18 cellular contexts compared by ENCODE assay signal in the genomic region with DNA sequence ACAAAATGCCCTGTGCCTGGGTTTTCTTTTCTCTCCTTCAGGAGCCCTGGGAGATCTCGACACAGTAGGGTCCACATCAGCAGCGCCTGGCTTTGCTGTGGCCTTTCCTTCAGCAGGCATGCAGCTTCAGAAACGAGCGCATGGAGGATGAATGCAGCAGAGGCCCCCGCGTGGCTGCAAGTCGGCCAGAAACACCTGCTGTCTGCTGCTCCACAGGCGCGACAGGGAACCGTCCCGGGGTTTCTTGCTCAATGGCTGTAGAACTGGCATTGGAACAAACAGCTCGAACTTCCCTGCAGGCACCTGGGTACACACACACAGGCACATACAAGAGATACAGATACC.
A peak's percentile ranks its signal among the peaks of the same experiment; 100 is the strongest.
DNase-seq lines count a peak whose midpoint lies in the region; ATAC-seq, FAIRE-seq and TF ChIP-seq lines count a peak whose summit lies in the region.
"Had no signal": no experiment of that assay in that cellular context is flagged by ENCODE, and none has a peak within 500 bp of the region (broad histone marks: within the 10 kb centered on the region; RNA-seq: fewer than 3 reads in every experiment).

No MANE protein-coding gene starts in this region.

- no peaks in the 10 kb centered on the region for H3F3A ChIP-seq in PC-3 (ENCODE audit: low read length, unreplicated experiment)

- ATAC-seq in PC-3 (peak; percentile 79), pancreas (no peak)
- no peak for ATAC-seq in naive thymus-derived CD4-positive, alpha-beta T cell
- no peak for ATAC-seq in activated T-helper 17 cell treated with anti-CD3 and anti-CD28 coated beads, Interleukin-2, amount 50 U/mL, for 72 hours (replicated peaks)
- ATAC-seq: activated naive CD8-positive, alpha-beta T cell treated with anti-CD3 and anti-CD28 coated beads, Interleukin-2, amount 50 U/mL, for 24 hours had no signal

- no peaks in the 10 kb centered on the region for H3K36me3 Mint-ChIP-seq in naive thymus-derived CD4-positive, alpha-beta T cell
- no peaks in the 10 kb centered on the region for H3K36me3 Mint-ChIP-seq in activated T-helper 17 cell treated with anti-CD3 and anti-CD28 coated beads, Interleukin-2, amount 50 U/mL, for 72 hours (ENCODE audit: low read depth)
- H3K36me3 Mint-ChIP-seq: CD4-positive, CD25-positive, alpha-beta regulatory T cell had no signal

- no peak for TF ChIP-seq CTCF in HEK293 (tag by site-specific recombination; IDR thresholded peaks at IDR 0.05)
- TF ChIP-seq CTCF in PC-3 (conservative IDR thresholded peaks at IDR 0.05; ENCODE audit: low read depth, low read length): no peak; the same call in 1 of the 2 replicates
- TF ChIP-seq CTCF in pancreas (IDR thresholded peaks at IDR 0.05): no peak

- no peaks in the 10 kb centered on the region for H3K9me3 ChIP-seq in HEK293 (ENCODE audit: control insufficient read depth, insufficient read depth, low read depth, low read length)
- no peaks in the 10 kb centered on the region for H3K9me3 ChIP-seq in PC-3 (ENCODE audit: low read length)
- no peaks in the 10 kb centered on the region for H3K9me3 ChIP-seq in naive thymus-derived CD4-positive, alpha-beta T cell (ENCODE audit: control insufficient read depth in 2 of 3, low read length in 3 of 3)
- H3K9me3 ChIP-seq in pancreas: no peaks in the 10 kb centered on the region
- H3K9me3 ChIP-seq: left ventricle myocardium inferior had no signal

- CTCF ChIA-PET in HEK293 (lab: Yijun Ruan, JAX): no interaction called here
- CTCF ChIA-PET in PC-3 (lab: Charles Lee): no interaction called here
- CTCF ChIA-PET in naive thymus-derived CD4-positive, alpha-beta T cell (lab: Charles Lee): no interaction called here

- H3K4me3 Mint-ChIP-seq in naive thymus-derived CD4-positive, alpha-beta T cell: peak overlapping the region in 9 of 10 donors; percentile 5 to 62 (median 56)
- no peak overlapping the region for H3K4me3 Mint-ChIP-seq in activated T-helper 17 cell treated with anti-CD3 and anti-CD28 coated beads, Interleukin-2, amount 50 U/mL, for 72 hours
- H3K4me3 Mint-ChIP-seq: activated naive CD8-positive, alpha-beta T cell treated with anti-CD3 and anti-CD28 coated beads, Interleukin-2, amount 50 U/mL, for 24 hours; central memory CD8-positive, alpha-beta T cell had no signal

- peak overlapping the region; percentile 55 for H3K4me2 ChIP-seq in PC-3 (ENCODE audit: low read length)

- H3K27ac Mint-ChIP-seq in naive thymus-derived CD4-positive, alpha-beta T cell: peak overlapping the region in 7 of 9 donors; percentile 30 to 74 (median 62)
- H3K27ac Mint-ChIP-seq in activated T-helper 17 cell treated with anti-CD3 and anti-CD28 coated beads, Interleukin-2, amount 50 U/mL, for 72 hours: no peak overlapping the region
- H3K27ac Mint-ChIP-seq: activated naive CD8-positive, alpha-beta T cell treated with anti-CD3 and anti-CD28 coated beads, Interleukin-2, amount 50 U/mL, for 24 hours had no signal

- H3K4me1 ChIP-seq in HEK293 (ENCODE audit: control insufficient read depth, insufficient read depth, low read length) (peaks cover 3% of the 10 kb centered on the region), PC-3 (ENCODE audit: insufficient read depth, low read length) (no peaks in the 10 kb centered on the region), pancreas (no peaks in the 10 kb centered on the region)
- H3K4me1 ChIP-seq in naive thymus-derived CD4-positive, alpha-beta T cell (ENCODE audit: control insufficient read depth in 2 of 2, insufficient read depth in 2 of 2, low read length in 2 of 2): peaks cover 0 to 13% of the 10 kb centered on the region in 2 donors

- H3K9me3 Mint-ChIP-seq in naive thymus-derived CD4-positive, alpha-beta T cell: no peaks in the 10 kb centered on the region
- no peaks in the 10 kb centered on the region for H3K9me3 Mint-ChIP-seq in activated T-helper 17 cell treated with anti-CD3 and anti-CD28 coated beads, Interleukin-2, amount 50 U/mL, for 72 hours
- H3K9me3 Mint-ChIP-seq: activated naive CD8-positive, alpha-beta T cell treated with anti-CD3 and anti-CD28 coated beads, Interleukin-2, amount 50 U/mL, for 24 hours; CD4-positive, CD25-positive, alpha-beta regulatory T cell; central memory CD8-positive, alpha-beta T cell had no signal

- H3K4me1 Mint-ChIP-seq in naive thymus-derived CD4-positive, alpha-beta T cell: peaks cover 11 to 60% (median 46%) of the 10 kb centered on the region in 7 donors
- H3K4me1 Mint-ChIP-seq in activated T-helper 17 cell treated with anti-CD3 and anti-CD28 coated beads, Interleukin-2, amount 50 U/mL, for 72 hours: no peaks in the 10 kb centered on the region
- H3K4me1 Mint-ChIP-seq: central memory CD8-positive, alpha-beta T cell had no signal

- DNase-seq in DMS 273 (lab: John Stamatoyannopoulos, UW; ENCODE audit: unreplicated experiment) (peak; percentile 28), DMS 273 treated with DMSO at 0.1 percent for 48 hours (lab: John Stamatoyannopoulos, UW) (no peak), PC-3 (peak; percentile 21), iPS-NIHi7 (ENCODE audit: extremely low spot score) (no peak), pancreas (no peak)
- peak in 5 of 9 donors; percentile 17 to 37 (median 22) for DNase-seq in naive thymus-derived CD4-positive, alpha-beta T cell
- DNase-seq: activated CD8-positive, alpha-beta memory T cell treated with anti-CD3 and anti-CD28 coated beads, Interleukin-2, amount 50 U/mL, for 4 hours; activated naive CD8-positive, alpha-beta T cell treated with anti-CD3 and anti-CD28 coated beads, Interleukin-2, amount 50 U/mL, for 24 hours; CD4-positive, CD25-positive, alpha-beta regulatory T cell; left ventricle myocardium inferior; MM.1S; NCI-H526 treated with DMSO at 0.1 percent for 48 hours had no signal

- no TSS peak for BruUV-seq in PC-3 (replicated peaks; lab: Mats Ljungman, UMichigan)

- peaks cover 0 to 4% (median 0%) of the 10 kb centered on the region in 5 donors for H3K27me3 Mint-ChIP-seq in naive thymus-derived CD4-positive, alpha-beta T cell
- H3K27me3 Mint-ChIP-seq in activated T-helper 17 cell treated with anti-CD3 and anti-CD28 coated beads, Interleukin-2, amount 50 U/mL, for 72 hours: no peaks in the 10 kb centered on the region
- H3K27me3 Mint-ChIP-seq: activated naive CD8-positive, alpha-beta T cell treated with anti-CD3 and anti-CD28 coated beads, Interleukin-2, amount 50 U/mL, for 24 hours had no signal

- WGBS in pancreas, 2 donors: 27 to 36% methylated on average over 12 of the region's 12 CpGs

- POLR2A ChIA-PET in HEK293 (lab: Yijun Ruan, JAX): no interaction called here
- POLR2A ChIA-PET in PC-3 (lab: Charles Lee; ENCODE audit: unreplicated experiment): no interaction called here
- POLR2A ChIA-PET in naive thymus-derived CD4-positive, alpha-beta T cell (lab: Charles Lee): no interaction called here

- H3K27ac ChIP-seq in HEK293 (ENCODE audit: extremely low read depth, low read depth, low read length) (no peak overlapping the region), PC-3 (ENCODE audit: low read length) (no peak overlapping the region), pancreas (no peak overlapping the region)
- no peak overlapping the region for H3K27ac ChIP-seq in naive thymus-derived CD4-positive, alpha-beta T cell (ENCODE audit: low read depth, low read length)
- H3K27ac ChIP-seq: 22Rv1, left ventricle myocardium inferior had no signal

- peak overlapping the region; percentile 60 for H2AFZ ChIP-seq in PC-3 (ENCODE audit: low read length)

- no peaks in the 10 kb centered on the region for H4K20me1 ChIP-seq in PC-3 (ENCODE audit: low read length)

- H3K27me3 ChIP-seq in PC-3 (ENCODE audit: low read length): no peaks in the 10 kb centered on the region
- no peaks in the 10 kb centered on the region for H3K27me3 ChIP-seq in naive thymus-derived CD4-positive, alpha-beta T cell (ENCODE audit: control insufficient read depth in 2 of 2, insufficient read depth in 2 of 2, low read length in 2 of 2)
- no peaks in the 10 kb centered on the region for H3K27me3 ChIP-seq in pancreas

- H3K9ac ChIP-seq in PC-3 (ENCODE audit: low read length): no peak overlapping the region

- H3K79me2 ChIP-seq in PC-3 (ENCODE audit: low read length): no peaks in the 10 kb centered on the region

- intact Hi-C loops in PC-3 (cut with micrococcal nuclease) (no loop called here), pancreas (cut with DNase I) (no loop called here)
- intact Hi-C loops in naive thymus-derived CD4-positive, alpha-beta T cell (cut with micrococcal nuclease): loop anchor here in 1 of 2 donors (1.0 to 2.0 kb wide), 3 partner anchors 31 to 135 kb away; a partner anchor contains a TSS

- H3K4me3 ChIP-seq in HEK293 (ENCODE audit: low read depth, low read length) (no peak overlapping the region), PC-3 (ENCODE audit: low read length) (no peak overlapping the region; the same call in 1 of the 2 replicates), pancreas (no peak overlapping the region)
- no peak overlapping the region for H3K4me3 ChIP-seq in naive thymus-derived CD4-positive, alpha-beta T cell (ENCODE audit: low read length)
- H3K4me3 ChIP-seq: left ventricle myocardium inferior had no signal

- H3K36me3 ChIP-seq in HEK293 (ENCODE audit: control insufficient read depth in 2 of 2, insufficient read depth in 1 of 2, low read length in 2 of 2) (no peaks in the 10 kb centered on the region), PC-3 (ENCODE audit: low read depth, low read length) (no peaks in the 10 kb centered on the region), pancreas (no peaks in the 10 kb centered on the region)
- no peaks in the 10 kb centered on the region for H3K36me3 ChIP-seq in naive thymus-derived CD4-positive, alpha-beta T cell (ENCODE audit: control insufficient read depth in 2 of 3, insufficient read depth in 3 of 3, low read length in 3 of 3)
- H3K36me3 ChIP-seq: left ventricle myocardium inferior had no signal

- no peak for FAIRE-seq in pancreas (lab: Jason Lieb, UNC)
- FAIRE-seq: endothelial cell of umbilical vein, TTC549 had no signal

- no peaks in the 10 kb centered on the region for H3K9me2 ChIP-seq in PC-3 (replicated peaks; ENCODE audit: low read length)

TF ChIP-seq in HEK293, 187 proteins besides CTCF, POLR2A, EP300 and RAD21 (continues in another document):
- TF ChIP-seq ZNF155 (tag by site-specific recombination; IDR thresholded peaks at IDR 0.05) (no peak), ZNF311 (tag by site-specific recombination; IDR thresholded peaks at IDR 0.05; ENCODE audit: borderline replicate concordance) (no peak), ZIC2 (tag by site-specific recombination; IDR thresholded peaks at IDR 0.05) (peak; percentile 68), ZNF174 (tag by site-specific recombination; IDR thresholded peaks at IDR 0.05) (no peak), ZNF433 (tag by site-specific recombination; IDR thresholded peaks at IDR 0.05; ENCODE audit: low read depth) (no peak), ZNF157 (tag by site-specific recombination; IDR thresholded peaks at IDR 0.05) (no peak), ZSCAN16 (tag by site-specific recombination; IDR thresholded peaks at IDR 0.05) (no peak)

Comparison
In these comparisons a context has a peak if more than half of its experiments do, and no peak if none do; other contexts are left out.
1. DNase-seq: peak in DMS 273 (single experiment), PC-3 (single experiment) and naive thymus-derived CD4-positive, alpha-beta T cell (5 of 9); none in DMS 273 treated with DMSO at 0.1 percent for 48 hours (single experiment), iPS-NIHi7 (single experiment) and pancreas (0 of 6).